2 cellular contexts compared by ENCODE assay signal in the genomic region with DNA sequence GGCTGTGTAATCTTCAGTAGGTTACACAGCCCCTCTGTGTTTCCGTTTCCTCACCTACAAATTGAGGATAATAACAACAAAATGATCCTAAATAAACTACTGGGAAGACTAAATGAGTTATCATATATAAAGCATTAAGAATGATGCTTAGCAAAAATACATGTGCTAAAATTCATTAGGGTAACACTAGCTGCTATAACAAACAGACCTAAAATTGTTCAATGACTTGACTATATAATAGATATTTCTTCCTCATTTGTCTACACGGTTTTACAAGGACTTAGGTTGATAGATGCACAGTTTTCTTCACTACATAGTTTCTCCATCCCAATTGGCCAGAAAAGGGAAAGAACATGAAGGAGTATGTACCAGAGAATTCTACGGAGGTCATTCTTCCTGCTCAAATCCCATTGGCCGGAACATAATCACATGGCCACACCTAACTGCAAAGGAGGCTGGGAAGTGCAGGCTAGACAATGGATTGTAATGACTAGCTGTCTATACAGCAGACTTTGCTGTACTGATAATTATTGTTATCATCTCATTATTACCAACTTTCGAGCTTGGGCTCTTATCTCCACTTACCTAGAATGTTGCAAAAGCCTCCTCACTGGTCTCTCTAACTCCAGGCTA.
A peak's percentile ranks its signal among the peaks of the same experiment; 100 is the strongest.
TF ChIP-seq lines count a peak whose summit lies in the region.

No MANE protein-coding gene starts in this region.

TF ChIP-seq in HepG2, 621 proteins besides CTCF, POLR2A, EP300 and RAD21 (continued from another document):
- no peak for TF ChIP-seq E2F2 (CRISPR knock-in tag; IDR thresholded peaks at IDR 0.05; ENCODE audit: borderline replicate concordance)
- TF ChIP-seq ZNF12 (CRISPR knock-in tag; IDR thresholded peaks at IDR 0.05), result peak; percentile 84
- TF ChIP-seq NPAS2 (CRISPR knock-in tag; IDR thresholded peaks at IDR 0.05; ENCODE audit: borderline replicate concordance), result no peak
- no peak for TF ChIP-seq IRX3 (CRISPR knock-in tag; IDR thresholded peaks at IDR 0.05; ENCODE audit: borderline replicate concordance, low read depth)
- TF ChIP-seq ZNF503 (CRISPR knock-in tag; IDR thresholded peaks at IDR 0.05), result no peak
- TF ChIP-seq ZNF143 (CRISPR knock-in tag; IDR thresholded peaks at IDR 0.05), result 0 out of 2 replicates have a peak, but pooled peaks have one; percentile 25

TF ChIP-seq in K562, 482 proteins besides CTCF, POLR2A, EP300 and RAD21:
- TF ChIP-seq, protein P1, sequence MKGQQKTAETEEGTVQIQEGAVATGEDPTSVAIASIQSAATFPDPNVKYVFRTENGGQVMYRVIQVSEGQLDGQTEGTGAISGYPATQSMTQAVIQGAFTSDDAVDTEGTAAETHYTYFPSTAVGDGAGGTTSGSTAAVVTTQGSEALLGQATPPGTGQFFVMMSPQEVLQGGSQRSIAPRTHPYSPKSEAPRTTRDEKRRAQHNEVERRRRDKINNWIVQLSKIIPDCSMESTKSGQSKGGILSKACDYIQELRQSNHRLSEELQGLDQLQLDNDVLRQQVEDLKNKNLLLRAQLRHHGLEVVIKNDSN (CRISPR knock-in tag; IDR thresholded peaks at IDR 0.05), result peak; percentile 67
- no peak for TF ChIP-seq ZC3H8 (IDR thresholded peaks at IDR 0.05)
- no peak for TF ChIP-seq SMAD3 (CRISPR knock-in tag; conservative IDR thresholded peaks at IDR 0.05)
- TF ChIP-seq, protein P2, sequence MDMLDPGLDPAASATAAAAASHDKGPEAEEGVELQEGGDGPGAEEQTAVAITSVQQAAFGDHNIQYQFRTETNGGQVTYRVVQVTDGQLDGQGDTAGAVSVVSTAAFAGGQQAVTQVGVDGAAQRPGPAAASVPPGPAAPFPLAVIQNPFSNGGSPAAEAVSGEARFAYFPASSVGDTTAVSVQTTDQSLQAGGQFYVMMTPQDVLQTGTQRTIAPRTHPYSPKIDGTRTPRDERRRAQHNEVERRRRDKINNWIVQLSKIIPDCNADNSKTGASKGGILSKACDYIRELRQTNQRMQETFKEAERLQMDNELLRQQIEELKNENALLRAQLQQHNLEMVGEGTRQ (CRISPR knock-in tag; IDR thresholded peaks at IDR 0.05), result peak; percentile 79
- peak; percentile 58; the same call in 1 of the 2 replicates for TF ChIP-seq RAD51 (IDR thresholded peaks at IDR 0.05; ENCODE audit: borderline replicate concordance, low read depth)
- TF ChIP-seq MEF2A (IDR thresholded peaks at IDR 0.05; ENCODE audit: control insufficient read depth, low read depth, low read length), result no peak
- TF ChIP-seq ARID2 (IDR thresholded peaks at IDR 0.05), result no peak
- no peak for TF ChIP-seq DMBX1 (CRISPR knock-in tag; IDR thresholded peaks at IDR 0.05; ENCODE audit: borderline replicate concordance)
- no peak for TF ChIP-seq NR2C1 (IDR thresholded peaks at IDR 0.05)
- TF ChIP-seq NR2C1 (tag; IDR thresholded peaks at IDR 0.05), result no peak
- TF ChIP-seq ZNF12 (CRISPR knock-in tag; IDR thresholded peaks at IDR 0.05), result peak; percentile 92; the same call in 1 of the 2 replicates
